Comparison of ENCODE assay signal across 8 cellular contexts in the genomic region with DNA sequence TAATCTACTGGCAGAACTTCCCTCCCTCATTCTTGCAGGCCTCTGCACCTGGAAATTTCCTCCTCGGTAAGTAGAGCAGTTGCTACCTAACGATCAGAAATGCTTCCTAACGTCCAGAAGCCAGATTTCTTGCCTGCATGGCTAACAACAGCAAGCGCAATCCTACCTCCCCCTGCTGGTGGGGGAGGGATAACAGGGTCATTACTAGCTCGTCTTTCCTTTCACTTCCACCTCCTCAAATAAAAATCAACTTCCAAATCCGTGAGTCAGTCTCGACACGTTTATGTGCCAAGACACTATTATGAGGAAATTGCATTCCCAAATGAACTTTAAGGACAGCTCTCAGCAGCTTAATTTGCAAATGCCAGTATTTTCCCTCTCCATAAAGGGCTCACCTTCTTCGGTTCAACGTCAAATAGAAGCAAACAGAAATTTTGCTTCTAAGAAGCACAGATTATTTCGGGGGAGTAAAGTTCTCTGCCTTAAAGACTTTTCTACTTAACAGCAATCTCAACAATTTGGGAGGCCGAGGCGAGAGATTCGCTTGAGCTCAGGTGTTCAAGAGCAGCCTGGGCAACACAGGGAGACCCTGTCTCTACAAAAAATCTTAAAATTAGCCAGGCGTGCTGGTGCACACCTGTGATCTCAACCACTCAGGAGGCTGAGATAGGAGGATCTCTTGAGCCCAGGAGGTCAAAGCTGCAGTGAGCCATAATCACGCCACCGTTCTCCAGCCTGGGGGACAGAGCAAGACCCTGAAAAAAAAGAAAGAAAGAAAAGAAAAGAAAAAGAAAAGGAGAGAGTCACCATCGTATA.
DNase-seq lines count a peak whose midpoint lies in the region; ATAC-seq and TF ChIP-seq lines count a peak whose summit lies in the region.

No MANE protein-coding gene starts in this region.

- H3K36me3 Mint-ChIP-seq in naive thymus-derived CD4-positive, alpha-beta T cell: no peaks in the 10 kb centered on the region

- peak; percentile 3 for DNase-seq in Caki2 (ENCODE audit: low read depth)
- DNase-seq in SHP77 treated with DMSO at 0.1 percent for 48 hours (lab: John Stamatoyannopoulos, UW): peak; percentile 19
- peak; percentile 60 for DNase-seq in colonic mucosa
- DNase-seq in naive thymus-derived CD4-positive, alpha-beta T cell: peak in 5 of 9 donors; percentile 8 to 26 (median 11)

- in situ Hi-C loops in Caki2 (cut with HindIII; ENCODE audit: low pct_unique_long_range_greater_than_20kb, low sequenced_read_pairs): no loop called here

- POLR2A ChIA-PET in naive thymus-derived CD4-positive, alpha-beta T cell (lab: Charles Lee): no interaction called here

- H3K4me1 Mint-ChIP-seq in naive thymus-derived CD4-positive, alpha-beta T cell: peaks cover 0 to 9% (median 0%) of the 10 kb centered on the region in 7 donors

- no peaks in the 10 kb centered on the region for H3K27me3 ChIP-seq in colonic mucosa
- no peaks in the 10 kb centered on the region for H3K27me3 ChIP-seq in naive thymus-derived CD4-positive, alpha-beta T cell (ENCODE audit: control insufficient read depth in 2 of 2, insufficient read depth in 2 of 2, low read length in 2 of 2)

- H3K9ac ChIP-seq in colonic mucosa (ENCODE audit: low read depth in 2 of 2, low read length in 2 of 2): no peak overlapping the region

- no peaks in the 10 kb centered on the region for H3K4me1 ChIP-seq in colonic mucosa
- no peaks in the 10 kb centered on the region for H3K4me1 ChIP-seq in naive thymus-derived CD4-positive, alpha-beta T cell (ENCODE audit: control insufficient read depth in 2 of 2, insufficient read depth in 2 of 2, low read length in 2 of 2)

- H3K4me3 Mint-ChIP-seq in naive thymus-derived CD4-positive, alpha-beta T cell: peak overlapping the region in 8 of 10 donors; percentile 49 to 78 (median 66)

- intact Hi-C loops in colonic mucosa (cut with DNase I): no loop called here
- intact Hi-C loops in naive thymus-derived CD4-positive, alpha-beta T cell (cut with micrococcal nuclease): no loop called here

- H3K27ac Mint-ChIP-seq in naive thymus-derived CD4-positive, alpha-beta T cell: no peak overlapping the region

- ATAC-seq in GM18873 (IDR thresholded peaks at IDR 0.05; ENCODE audit: low FRiP score, unreplicated experiment): peak; percentile 60
- ATAC-seq in HG03442 (IDR thresholded peaks at IDR 0.05; ENCODE audit: unreplicated experiment): peak; percentile 55
- ATAC-seq in naive thymus-derived CD4-positive, alpha-beta T cell: peak; percentile 32
- no peak for ATAC-seq in GM21619 (IDR thresholded peaks at IDR 0.05; ENCODE audit: unreplicated experiment)
- ATAC-seq in HG02571 (IDR thresholded peaks at IDR 0.05; ENCODE audit: unreplicated experiment): no peak

- H3K36me3 ChIP-seq in colonic mucosa: no peaks in the 10 kb centered on the region
- H3K36me3 ChIP-seq in naive thymus-derived CD4-positive, alpha-beta T cell (ENCODE audit: control insufficient read depth in 2 of 3, insufficient read depth in 3 of 3, low read length in 3 of 3): no peaks in the 10 kb centered on the region

- no peaks in the 10 kb centered on the region for H3K9me3 ChIP-seq in colonic mucosa
- no peaks in the 10 kb centered on the region for H3K9me3 ChIP-seq in naive thymus-derived CD4-positive, alpha-beta T cell (ENCODE audit: control insufficient read depth in 2 of 3, low read length in 3 of 3)

- H3K27me3 Mint-ChIP-seq in naive thymus-derived CD4-positive, alpha-beta T cell: no peaks in the 10 kb centered on the region

- CTCF ChIA-PET in naive thymus-derived CD4-positive, alpha-beta T cell (lab: Charles Lee): interaction anchor here (1.3 kb wide), 1 partner anchor 1983 kb away, joined by 3 read pairs; no protein-coding TSS in a partner anchor

- TF ChIP-seq CTCF in colonic mucosa (IDR thresholded peaks at IDR 0.05): peak; percentile 63

- no peak overlapping the region for H3K4me3 ChIP-seq in colonic mucosa
- H3K4me3 ChIP-seq in naive thymus-derived CD4-positive, alpha-beta T cell (ENCODE audit: low read length): no peak overlapping the region

- no peaks in the 10 kb centered on the region for H3K9me3 Mint-ChIP-seq in naive thymus-derived CD4-positive, alpha-beta T cell

- H3K27ac ChIP-seq in colonic mucosa: no peak overlapping the region
- H3K27ac ChIP-seq in naive thymus-derived CD4-positive, alpha-beta T cell (ENCODE audit: low read depth, low read length): no peak overlapping the region

Comparison
In these comparisons a context has a peak if more than half of its experiments do, and no peak if none do; other contexts are left out.
1. DNase-seq: peak in every context shown above with its lines; median percentile 60 in colonic mucosa; 19 in SHP77 treated with DMSO at 0.1 percent for 48 hours; 11 in naive thymus-derived CD4-positive, alpha-beta T cell; 3 in Caki2.
2. ATAC-seq: peak in GM18873 (single experiment), HG03442 (single experiment) and naive thymus-derived CD4-positive, alpha-beta T cell (single experiment); none in GM21619 (single experiment) and HG02571 (single experiment).